In the genomic region with DNA sequence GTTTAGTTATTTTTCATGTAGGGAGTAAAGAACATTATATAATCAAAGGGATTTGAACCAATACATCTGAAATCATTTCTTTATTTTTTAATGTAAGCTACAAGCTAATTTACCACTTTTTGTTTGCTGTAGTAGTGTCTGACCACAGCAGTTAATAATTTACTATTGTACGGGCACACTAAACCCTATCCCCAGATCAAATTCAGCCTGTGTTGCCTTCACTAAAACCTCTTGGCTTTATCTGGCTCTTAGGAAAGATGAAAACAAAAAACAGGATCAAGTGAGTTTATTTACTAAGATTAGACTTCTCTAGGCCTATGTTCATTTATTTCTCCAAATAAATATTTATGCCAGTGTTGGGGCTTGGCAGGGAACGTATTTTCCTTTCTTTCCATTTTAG, we compare ENCODE assay signal across 32 cellular contexts.
"Had no signal": no experiment of that assay in that cellular context is flagged by ENCODE, and none has a peak within 500 bp of the region (broad histone marks: within the 10 kb centered on the region; RNA-seq: fewer than 3 reads in every experiment).

No MANE protein-coding gene starts in this region.

- H3K4me1 ChIP-seq: esophagus muscularis mucosa, foreskin keratinocyte, gastrocnemius medialis had no signal

- H3K4me3 ChIP-seq: ascending aorta, esophagus muscularis mucosa, gastrocnemius medialis, heart left ventricle had no signal

- FAIRE-seq: bronchial epithelial cell, colon had no signal

- H3K9me3 ChIP-seq: ascending aorta, esophagus muscularis mucosa, gastrocnemius medialis, heart left ventricle had no signal

- ATAC-seq: activated CD4-positive, alpha-beta T cell treated with anti-CD3 and anti-CD28 coated beads for 36 hours; activated CD8-positive, alpha-beta memory T cell treated with anti-CD3 and anti-CD28 coated beads, Interleukin-2, amount 10 ng/mL, durations not matched to agents 7 days and 5 days; activated CD8-positive, alpha-beta T cell treated with anti-CD3 and anti-CD28 coated beads, Interleukin-2, amount 10 ng/mL, durations not matched to agents 7 days and 5 days; activated naive CD4-positive, alpha-beta T cell treated with anti-CD3 and anti-CD28 coated beads, Interleukin-2, amount 50 U/mL, for 72 hours; activated T-cell treated with anti-CD3 and anti-CD28 coated beads, Interleukin-2, amount 50 U/mL, for 72 hours; effector memory CD8-positive, alpha-beta T cell; foreskin keratinocyte; gastrocnemius medialis; heart left ventricle; T-helper 17 cell had no signal

- DNase-seq: activated CD4-positive, alpha-beta memory T cell treated with anti-CD3 and anti-CD28 coated beads for 36 hours; activated CD4-positive, alpha-beta T cell treated with anti-CD3 and anti-CD28 coated beads for 36 hours; activated CD4-positive, alpha-beta T cell treated with anti-CD3 and anti-CD28 coated beads, Interleukin-2, amount 10 ng/mL, durations not matched to agents 24 days and 14 days; activated CD4-positive, CD25-positive, alpha-beta regulatory T cell; activated CD4-positive, CD25-positive, alpha-beta regulatory T cell treated with anti-CD3 and anti-CD28 coated beads, Interleukin-2, amount 50 U/mL, for 72 hours; activated CD8-positive, alpha-beta memory T cell treated with anti-CD3 and anti-CD28 coated beads, Interleukin-2, amount 10 ng/mL, durations not matched to agents 7 days and 5 days; activated CD8-positive, alpha-beta memory T cell treated with anti-CD3 and anti-CD28 coated beads, Interleukin-2, amount 50 U/mL, for 4 hours; activated CD8-positive, alpha-beta T cell treated with anti-CD3 and anti-CD28 coated beads, Interleukin-2, amount 10 ng/mL, durations not matched to agents 7 days and 5 days; activated gamma-delta T cell; activated naive CD4-positive, alpha-beta T cell; activated naive CD4-positive, alpha-beta T cell treated with anti-CD3 and anti-CD28 coated beads, Interleukin-2, amount 10 ng/mL, durations not matched to agents 7 days and 5 days; activated naive CD8-positive, alpha-beta T cell treated with anti-CD3 and anti-CD28 coated beads, Interleukin-2, amount 10 ng/mL, durations not matched to agents 7 days and 5 days; activated T-cell treated with anti-CD3 and anti-CD28 coated beads, Interleukin-2, amount 50 U/mL, for 24 hours; activated T-cell treated with anti-CD3 and anti-CD28 coated beads, Interleukin-2, amount 50 U/mL, for 72 hours; brain microvascular endothelial cell; cortex of kidney; dermis blood vessel endothelial cell; effector CD4-positive, alpha-beta T cell; effector memory CD8-positive, alpha-beta T cell; erythroblast; foreskin keratinocyte; gastrocnemius medialis; glutamatergic neuron; heart left ventricle; T-helper 1 cell; T-helper 17 cell; T1000 had no signal

- H3K27ac ChIP-seq: ascending aorta, brain microvascular endothelial cell, esophagus muscularis mucosa, foreskin keratinocyte, gastrocnemius medialis, heart left ventricle had no signal

- H3K36me3 ChIP-seq: brain microvascular endothelial cell, gastrocnemius medialis had no signal

- H3K27me3 ChIP-seq: ascending aorta, brain microvascular endothelial cell, esophagus muscularis mucosa, foreskin keratinocyte, gastrocnemius medialis, heart left ventricle had no signal
